ENCODE assay signal across 34 cellular contexts in the genomic region with DNA sequence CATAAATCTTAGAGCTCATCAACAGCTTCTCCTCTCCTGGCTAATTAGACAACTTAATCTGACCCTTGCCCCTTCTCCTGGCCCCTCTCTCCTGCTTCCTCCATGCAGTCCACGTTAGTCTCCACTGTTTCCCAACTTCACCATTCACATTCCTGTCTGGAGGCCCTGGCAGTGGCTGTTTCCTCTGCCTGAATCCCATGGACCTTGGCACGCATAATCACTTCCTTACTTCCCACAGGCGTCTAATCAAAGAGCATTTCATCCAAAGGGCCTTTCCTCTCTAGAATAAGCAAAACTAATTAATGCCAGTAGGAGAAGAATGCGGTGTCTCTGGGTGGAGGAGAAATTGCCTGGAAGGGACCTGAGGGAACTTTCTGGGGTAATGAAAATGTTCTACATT.
"Had no signal": no experiment of that assay in that cellular context is flagged by ENCODE, and none has a peak within 500 bp of the region (broad histone marks: within the 10 kb centered on the region; RNA-seq: fewer than 3 reads in every experiment).

No MANE protein-coding gene starts in this region.

- H3K36me3 ChIP-seq: cardiac muscle cell, MG63, SJSA1 had no signal

- ATAC-seq: activated T-cell treated with anti-CD3 and anti-CD28 coated beads, Interleukin-2, amount 50 U/mL, for 4 hours; Panc1 had no signal

- H3K9me3 ChIP-seq: MG63, SJSA1, SK-N-SH had no signal

- H3K4me1 Mint-ChIP-seq: activated B cell treated with CpG ODN at 0.5 μM for 24 hours; activated naive CD4-positive, alpha-beta T cell treated with anti-CD3 and anti-CD28 coated beads, Interleukin-2, amount 10 ng/mL, durations not matched to agents 7 days and 5 days had no signal

- H3K27ac ChIP-seq: cardiac muscle cell, SJSA1, VCaP had no signal

- H3K4me3 Mint-ChIP-seq: activated B cell treated with CpG ODN at 0.5 μM for 24 hours; activated CD4-positive, alpha-beta memory T cell treated with anti-CD3 and anti-CD28 coated beads for 36 hours; activated naive CD4-positive, alpha-beta T cell treated with anti-CD3 and anti-CD28 coated beads, Interleukin-2, amount 10 ng/mL, durations not matched to agents 7 days and 5 days; activated naive CD8-positive, alpha-beta T cell; activated T-cell treated with anti-CD3 and anti-CD28 coated beads, Interleukin-2, amount 50 U/mL, for 4 hours; T-helper 1 cell treated with Interleukin-12 subunit alpha and Interleukin-12 subunit beta and Interleukin-4 antibody, amounts not matched to agents 30 μg/mL and 1 μg/mL, for 36 hours; T-helper 2 cell treated with Interferon-gamma antibody and Interleukin-4, amounts not matched to agents 5 μg/mL and 100 μg/mL, for 36 hours had no signal

- H3K36me3 Mint-ChIP-seq: activated CD4-positive, alpha-beta memory T cell treated with anti-CD3 and anti-CD28 coated beads for 36 hours; activated naive CD4-positive, alpha-beta T cell treated with anti-CD3 and anti-CD28 coated beads, Interleukin-2, amount 10 ng/mL, durations not matched to agents 7 days and 5 days; activated naive CD8-positive, alpha-beta T cell had no signal

- DNase-seq: activated B cell treated with CpG ODN at 0.5 μM for 24 hours; activated CD4-positive, alpha-beta memory T cell treated with anti-CD3 and anti-CD28 coated beads for 36 hours; activated CD4-positive, alpha-beta T cell treated with anti-CD3 and anti-CD28 coated beads for 4 hours; activated CD4-positive, alpha-beta T cell treated with anti-CD3 and anti-CD28 coated beads, Interleukin-2, amount 50 U/mL, for 1 hour; activated CD4-positive, CD25-positive, alpha-beta regulatory T cell treated with anti-CD3 and anti-CD28 coated beads, Interleukin-2, amount 50 U/mL, for 72 hours; activated CD8-positive, alpha-beta memory T cell treated with anti-CD3 and anti-CD28 coated beads, Interleukin-2, amount 50 U/mL, for 4 hours; activated effector memory CD4-positive, alpha-beta T cell treated with Interleukin-2 at 50 U/mL for 16 hours; activated naive CD4-positive, alpha-beta T cell treated with anti-CD3 and anti-CD28 coated beads, Interleukin-2, amount 10 ng/mL, durations not matched to agents 7 days and 5 days; activated T-cell treated with anti-CD3 and anti-CD28 coated beads for 4 hours; activated T-cell treated with anti-CD3 and anti-CD28 coated beads, Interleukin-2, amount 50 U/mL, for 4 hours; amniotic stem cell; aorta; Kasumi-1; KG1; MG63; NCI-H1048; NCI-H1105 treated with DMSO at 0.1 percent for 48 hours; NCI-H1436; NCI-H1694; NCI-H1930; NCI-H2081 treated with DMSO at 0.1 percent for 48 hours; NCI-H226; NCI-H446 treated with DMSO at 0.1 percent for 48 hours; NCI-H524 treated with DMSO at 0.1 percent for 48 hours; RPMI8226; SHP77 treated with DMSO at 0.1 percent for 48 hours; SK-N-SH had no signal

- H3K27ac Mint-ChIP-seq: activated B cell treated with CpG ODN at 0.5 μM for 24 hours; activated CD4-positive, alpha-beta memory T cell treated with anti-CD3 and anti-CD28 coated beads for 36 hours; activated naive CD4-positive, alpha-beta T cell treated with anti-CD3 and anti-CD28 coated beads, Interleukin-2, amount 10 ng/mL, durations not matched to agents 7 days and 5 days; activated naive CD8-positive, alpha-beta T cell; T-helper 1 cell treated with Interleukin-12 subunit alpha and Interleukin-12 subunit beta and Interleukin-4 antibody, amounts not matched to agents 30 μg/mL and 1 μg/mL, for 36 hours; T-helper 2 cell treated with Interferon-gamma antibody and Interleukin-4, amounts not matched to agents 5 μg/mL and 100 μg/mL, for 36 hours had no signal

- H3K4me3 ChIP-seq: cardiac muscle cell, MG63, SJSA1 had no signal

- H3K4me1 ChIP-seq: SJSA1 had no signal

- H3K27me3 ChIP-seq: cardiac muscle cell, MG63, SJSA1 had no signal

- H3K9me3 Mint-ChIP-seq: activated naive CD4-positive, alpha-beta T cell treated with anti-CD3 and anti-CD28 coated beads, Interleukin-2, amount 10 ng/mL, durations not matched to agents 7 days and 5 days; activated T-cell treated with anti-CD3 and anti-CD28 coated beads, Interleukin-2, amount 50 U/mL, for 4 hours; T-helper 1 cell treated with Interleukin-12 subunit alpha and Interleukin-12 subunit beta and Interleukin-4 antibody, amounts not matched to agents 30 μg/mL and 1 μg/mL, for 36 hours; T-helper 2 cell treated with Interferon-gamma antibody and Interleukin-4, amounts not matched to agents 5 μg/mL and 100 μg/mL, for 36 hours had no signal
